ENCODE assay signal across 20 cellular contexts in genomic region chr12:40033260-40033649, GRCh38.
DNase-seq lines count a peak whose midpoint lies in the region; ATAC-seq and TF ChIP-seq lines count a peak whose summit lies in the region.
"Had no signal": no experiment of that assay in that cellular context is flagged by ENCODE, and none has a peak within 500 bp of the region (broad histone marks: within the 10 kb centered on the region; RNA-seq: fewer than 3 reads in every experiment).

No MANE protein-coding gene starts in this region.

- CTCF ChIA-PET in CD8-positive, alpha-beta memory T cell (lab: Charles Lee): interaction anchor here (0.8 to 2.0 kb wide), 2 partner anchors 22 to 43 kb away, joined by 3 to 5 read pairs; no protein-coding TSS in a partner anchor

- H3K4me3 ChIP-seq in body of pancreas (no peak overlapping the region), lower lobe of right lung (no peak overlapping the region), lower leg skin (ENCODE audit: low read depth, poor library complexity, severe bottlenecking) (no peak overlapping the region)
- no peak overlapping the region for H3K4me3 ChIP-seq in CD8-positive, alpha-beta memory T cell (ENCODE audit: low read length)
- H3K4me3 ChIP-seq: Peyer's patch, spleen, thoracic aorta had no signal

- no peaks in the 10 kb centered on the region for H3K9me3 ChIP-seq in body of pancreas
- no peaks in the 10 kb centered on the region for H3K9me3 ChIP-seq in lower lobe of right lung
- H3K9me3 ChIP-seq in CD8-positive, alpha-beta memory T cell (ENCODE audit: low read length): no peaks in the 10 kb centered on the region
- H3K9me3 ChIP-seq: Peyer's patch, spleen, thoracic aorta had no signal

- peak; percentile 43 to 71 (median 58) for DNase-seq in body of pancreas
- DNase-seq in lower lobe of right lung: no peak
- DNase-seq in activated gamma-delta T cell (lab: John Stamatoyannopoulos, UW): no peak
- DNase-seq in activated CD4-positive, CD25-positive, alpha-beta regulatory T cell treated with anti-CD3 and anti-CD28 coated beads, Interleukin-2, amount 50 U/mL, for 72 hours: no peak
- no peak for DNase-seq in CD8-positive, alpha-beta memory T cell
- no peak for DNase-seq in lower leg skin (ENCODE audit: low spot score in 2 of 2)
- DNase-seq: activated CD4-positive, alpha-beta T cell treated with anti-CD3 and anti-CD28 coated beads for 48 hours; activated CD8-positive, alpha-beta memory T cell treated with anti-CD3 and anti-CD28 coated beads, Interleukin-2, amount 50 U/mL, for 4 hours; GDM1; GOT3; mammary epithelial cell; natural killer cell; NCI-H146; NCI-H524; spleen had no signal

- H3K4me1 ChIP-seq in body of pancreas (peaks cover 39% of the 10 kb centered on the region), lower lobe of right lung (no peaks in the 10 kb centered on the region)
- no peaks in the 10 kb centered on the region for H3K4me1 ChIP-seq in CD8-positive, alpha-beta memory T cell (ENCODE audit: insufficient read depth, low read length)
- H3K4me1 ChIP-seq: Peyer's patch, spleen had no signal

- H3K36me3 Mint-ChIP-seq in CD8-positive, alpha-beta memory T cell: peaks cover 0 to 3% (median 0%) of the 10 kb centered on the region in 3 donors
- H3K36me3 Mint-ChIP-seq: natural killer cell had no signal

- peak; percentile 77 for ATAC-seq in GM18498 (IDR thresholded peaks at IDR 0.05; ENCODE audit: unreplicated experiment)
- peak; percentile 61 for ATAC-seq in HG02943 (IDR thresholded peaks at IDR 0.05; ENCODE audit: low read depth, unreplicated experiment)
- peak; percentile 77 for ATAC-seq in body of pancreas
- ATAC-seq in lower lobe of right lung: peak; percentile 63 to 79

- POLR2A ChIA-PET in CD8-positive, alpha-beta memory T cell (lab: Charles Lee): no interaction called here

- no peaks in the 10 kb centered on the region for H3K27me3 Mint-ChIP-seq in CD8-positive, alpha-beta memory T cell

- TF ChIP-seq CTCF in body of pancreas (IDR thresholded peaks at IDR 0.05) (peak in 1 of 7 experiments; percentile 5), lower lobe of right lung (IDR thresholded peaks at IDR 0.05) (no peak), lower leg skin (IDR thresholded peaks at IDR 0.05) (no peak)

- intact Hi-C loops in body of pancreas (cut with DNase I): no loop called here
- intact Hi-C loops in lower lobe of right lung (cut with DNase I): no loop called here
- intact Hi-C loops in lower leg skin (cut with DNase I; ENCODE audit: low total_unique reads): no loop called here

- H3K36me3 ChIP-seq in body of pancreas (replicated peaks in 1 of 2; ENCODE audit: insufficient read depth in 1 of 2, low read depth in 2 of 2): no peaks in the 10 kb centered on the region
- no peaks in the 10 kb centered on the region for H3K36me3 ChIP-seq in lower lobe of right lung
- H3K36me3 ChIP-seq in CD8-positive, alpha-beta memory T cell (ENCODE audit: insufficient read depth, low read length): no peaks in the 10 kb centered on the region
- H3K36me3 ChIP-seq: Peyer's patch, spleen, thoracic aorta had no signal

- H3K27ac Mint-ChIP-seq in CD8-positive, alpha-beta memory T cell: peak overlapping the region in 1 of 8 donors; percentile 35
- H3K27ac Mint-ChIP-seq: natural killer cell, progenitor cell of endocrine pancreas had no signal

- no peak overlapping the region for H3K4me3 Mint-ChIP-seq in CD8-positive, alpha-beta memory T cell
- H3K4me3 Mint-ChIP-seq: natural killer cell had no signal

- no peak for TF ChIP-seq POLR2A in body of pancreas (IDR thresholded peaks at IDR 0.05)
- no peak for TF ChIP-seq POLR2A in lower leg skin (IDR thresholded peaks at IDR 0.05)

- no peaks in the 10 kb centered on the region for H3K27me3 ChIP-seq in body of pancreas
- no peaks in the 10 kb centered on the region for H3K27me3 ChIP-seq in lower lobe of right lung (ENCODE audit: low read depth)
- H3K27me3 ChIP-seq in CD8-positive, alpha-beta memory T cell (ENCODE audit: insufficient read depth, low read length, poor library complexity, severe bottlenecking): no peaks in the 10 kb centered on the region
- H3K27me3 ChIP-seq: Peyer's patch, spleen had no signal

- H3K4me1 Mint-ChIP-seq in CD8-positive, alpha-beta memory T cell: no peaks in the 10 kb centered on the region

- H3K27ac ChIP-seq in body of pancreas: peak overlapping the region in 2 of 4 donors; percentile 57 to 70
- H3K27ac ChIP-seq in lower lobe of right lung: no peak overlapping the region
- H3K27ac ChIP-seq in CD8-positive, alpha-beta memory T cell (ENCODE audit: low read depth, low read length): no peak overlapping the region
- H3K27ac ChIP-seq: spleen, thoracic aorta had no signal

- no peaks in the 10 kb centered on the region for H3K9me3 Mint-ChIP-seq in CD8-positive, alpha-beta memory T cell
- H3K9me3 Mint-ChIP-seq: natural killer cell had no signal

Comparison
In these comparisons a context has a peak if more than half of its experiments do, and no peak if none do; other contexts are left out.
1. DNase-seq: peak in body of pancreas (4 of 4); none in lower lobe of right lung (single experiment), activated gamma-delta T cell (single experiment), activated CD4-positive, CD25-positive, alpha-beta regulatory T cell treated with anti-CD3 and anti-CD28 coated beads, Interleukin-2, amount 50 U/mL, for 72 hours (single experiment), CD8-positive, alpha-beta memory T cell (0 of 5) and lower leg skin (0 of 2).
2. Peak in every context shown above with its lines, with median percentiles within 50 percentile points of each other: ATAC-seq.